In genomic region chr10:132167976-132168375, GRCh38 we compare ENCODE assay signal across 23 cellular contexts. TPM values are rescaled to one million over a fixed set of nuclear protein-coding genes. Genes with fewer than 3 reads are reported as not detected.
A peak's percentile ranks its signal among the peaks of the same experiment; 100 is the strongest.
DNase-seq lines count a peak whose midpoint lies in the region; ATAC-seq and TF ChIP-seq lines count a peak whose summit lies in the region.
"Had no signal": no experiment of that assay in that cellular context is flagged by ENCODE, and none has a peak within 500 bp of the region (broad histone marks: within the 10 kb centered on the region; RNA-seq: fewer than 3 reads in every experiment).

No MANE protein-coding gene starts in this region.

- no peak overlapping the region for H3K4me3 Mint-ChIP-seq in WTC11
- H3K4me3 Mint-ChIP-seq in Calu3 (ENCODE audit: low read depth, unreplicated experiment) = no peak overlapping the region
- H3K4me3 Mint-ChIP-seq in progenitor cell of endocrine pancreas (ENCODE audit: low read depth) = no peak overlapping the region
- H3K4me3 Mint-ChIP-seq: B cell; CD4-positive, CD25-positive, alpha-beta regulatory T cell; CD8-positive, alpha-beta T cell; GM23338; H9 had no signal

- peak overlapping the region; percentile 11 for H3K18ac ChIP-seq in neuronal stem cell (ENCODE audit: low read length)

- H3K4me3 ChIP-seq in neuronal stem cell (ENCODE audit: low read length in 2 of 2) = no peak overlapping the region
- no peak overlapping the region for H3K4me3 ChIP-seq in spleen
- H3K4me3 ChIP-seq: BLaER1, GM12878, GM23338 had no signal

- H2AK5ac ChIP-seq in neuronal stem cell (ENCODE audit: low read depth, low read length) = no peak overlapping the region

- H3K27ac ChIP-seq in neuronal stem cell (replicated peaks; ENCODE audit: low read length) (no peak overlapping the region), spleen (no peak overlapping the region)
- H3K27ac ChIP-seq: 22Rv1, BLaER1, C4-2B had no signal

- TF ChIP-seq CTCF in WTC11 (IDR thresholded peaks at IDR 0.05) (no peak), spleen (IDR thresholded peaks at IDR 0.05 in 8 of 11, conservative IDR thresholded peaks at IDR 0.05 in 3 of 11) (no peak), Calu3 (IDR thresholded peaks at IDR 0.05; ENCODE audit: unreplicated experiment) (no peak), progenitor cell of endocrine pancreas (IDR thresholded peaks at IDR 0.05; ENCODE audit: unreplicated experiment) (no peak)

- no peak overlapping the region for H2BK15ac ChIP-seq in neuronal stem cell (ENCODE audit: low read length)

- H3K27me3 ChIP-seq in neuronal stem cell (ENCODE audit: control insufficient read depth in 3 of 3, insufficient read depth in 3 of 3, low read depth in 1 of 3, low read length in 3 of 3) (peaks cover 0 to 24% (median 0%) of the 10 kb centered on the region in 3 experiments), spleen (replicated peaks in 1 of 7) (peaks cover 0 to 56% (median 0%) of the 10 kb centered on the region in 7 donors)
- H3K27me3 ChIP-seq: BLaER1 had no signal

- H3K27me3 Mint-ChIP-seq in WTC11 (ENCODE audit: low read depth) (peaks cover 4% of the 10 kb centered on the region; the same call in 1 of the 2 replicates), Calu3 (ENCODE audit: unreplicated experiment) (peaks cover 64% of the 10 kb centered on the region), progenitor cell of endocrine pancreas (peaks cover 49% of the 10 kb centered on the region)
- H3K27me3 Mint-ChIP-seq: CD4-positive, CD25-positive, alpha-beta regulatory T cell had no signal

- TF ChIP-seq POLR2A in spleen (IDR thresholded peaks at IDR 0.05) = no peak

- peaks cover 0 to 2% of the 10 kb centered on the region in 2 donors for H3K9me3 ChIP-seq in neuronal stem cell (replicated peaks in 1 of 2; ENCODE audit: control insufficient read depth in 2 of 2, insufficient read depth in 1 of 2, low read depth in 1 of 2, low read length in 2 of 2)
- no peaks in the 10 kb centered on the region for H3K9me3 ChIP-seq in spleen
- H3K9me3 ChIP-seq: BLaER1, Caco-2 had no signal

- no peak overlapping the region for H4K91ac ChIP-seq in neuronal stem cell (ENCODE audit: low read depth, low read length, poor library complexity)

- intact Hi-C loops in spleen (cut with DNase I; ENCODE audit: low total_unique reads) = no loop called here
- intact Hi-C loops in Calu3 (cut with micrococcal nuclease; ENCODE audit: unreplicated experiment) = no loop called here

- no peak overlapping the region for H3K14ac ChIP-seq in neuronal stem cell (ENCODE audit: low read length)

- H3K9ac ChIP-seq in neuronal stem cell (ENCODE audit: low read depth, low read length, poor library complexity) = no peak overlapping the region
- H3K9ac ChIP-seq: BLaER1 had no signal

- no peak overlapping the region for H2BK5ac ChIP-seq in neuronal stem cell (ENCODE audit: low read length)

- POLR2A ChIA-PET in WTC11 (lab: Charles Lee) = no interaction called here

- peaks cover 13% of the 10 kb centered on the region for H3K4me1 Mint-ChIP-seq in WTC11
- H3K4me1 Mint-ChIP-seq in Calu3 (ENCODE audit: low read depth, unreplicated experiment) = peaks cover 7% of the 10 kb centered on the region
- H3K4me1 Mint-ChIP-seq in progenitor cell of endocrine pancreas (ENCODE audit: low read depth) = no peaks in the 10 kb centered on the region
- H3K4me1 Mint-ChIP-seq: B cell had no signal

- H3K9me3 Mint-ChIP-seq in WTC11 (no peaks in the 10 kb centered on the region), Calu3 (ENCODE audit: low read depth, unreplicated experiment) (no peaks in the 10 kb centered on the region), progenitor cell of endocrine pancreas (ENCODE audit: low read depth) (no peaks in the 10 kb centered on the region)
- H3K9me3 Mint-ChIP-seq: CD8-positive, alpha-beta T cell had no signal

- H3K36me3 ChIP-seq in neuronal stem cell (replicated peaks in 1 of 2; ENCODE audit: control insufficient read depth in 2 of 2, insufficient read depth in 2 of 2, low read length in 2 of 2) (no peaks in the 10 kb centered on the region), spleen (peaks cover 0 to 13% (median 0%) of the 10 kb centered on the region in 6 donors)
- H3K36me3 ChIP-seq: BLaER1 had no signal

- no TSS peak for BruUV-seq in Calu3 (replicated peaks; lab: Mats Ljungman, UMichigan)

- H3K27ac Mint-ChIP-seq in WTC11 = no peak overlapping the region
- H3K27ac Mint-ChIP-seq in Calu3 (ENCODE audit: unreplicated experiment) = no peak overlapping the region
- H3K27ac Mint-ChIP-seq in progenitor cell of endocrine pancreas = no peak overlapping the region
- H3K27ac Mint-ChIP-seq: B cell; CD8-positive, alpha-beta T cell; GM23338; H9 had no signal

- no peak overlapping the region for H2AFZ ChIP-seq in neuronal stem cell (ENCODE audit: low read length)
- H2AFZ ChIP-seq: GM23338 had no signal

- no peak overlapping the region for H3K4ac ChIP-seq in neuronal stem cell (ENCODE audit: low read length)

- H3K36me3 Mint-ChIP-seq in WTC11 (no peaks in the 10 kb centered on the region), Calu3 (ENCODE audit: insufficient read depth, unreplicated experiment) (no peaks in the 10 kb centered on the region), progenitor cell of endocrine pancreas (ENCODE audit: insufficient read depth) (no peaks in the 10 kb centered on the region)
- H3K36me3 Mint-ChIP-seq: CD4-positive, CD25-positive, alpha-beta regulatory T cell; CD8-positive, alpha-beta T cell had no signal

- peaks cover 2% of the 10 kb centered on the region for H3K79me1 ChIP-seq in neuronal stem cell (ENCODE audit: low read depth, low read length)

- H4K8ac ChIP-seq in neuronal stem cell (ENCODE audit: low read depth, low read length) = no peak overlapping the region

- no peak overlapping the region for H3K4me2 ChIP-seq in neuronal stem cell (ENCODE audit: insufficient read depth, low read length, poor library complexity, severe bottlenecking)
- H3K4me2 ChIP-seq: GM23338 had no signal

- ATAC-seq in activated CD4-positive, CD25-positive, alpha-beta regulatory T cell treated with anti-CD3 and anti-CD28 coated beads, Interleukin-2, amount 50 U/mL, for 24 hours = no peak
- no peak for ATAC-seq in WTC11
- ATAC-seq in HG02981 (IDR thresholded peaks at IDR 0.05; ENCODE audit: unreplicated experiment) = no peak
- ATAC-seq: CD8-positive, alpha-beta T cell; GM12878; GM23338; HCT116 had no signal

- WGBS in neuronal stem cell (ENCODE audit: extremely low coverage in 2 of 2, insufficient read length in 2 of 2, insufficient replicate concordance in 1 of 2), 2 donors = no CpG with 5 or more reads among the region's 17 CpGs
- WGBS in spleen, 5 donors = 86 to 90% (median 89%) methylated on average over 17 of the region's 17 CpGs

- H2BK120ac ChIP-seq in neuronal stem cell (ENCODE audit: low read depth, low read length) = no peak overlapping the region

- no peak overlapping the region for H3K23ac ChIP-seq in neuronal stem cell (ENCODE audit: low read depth, low read length, poor library complexity)

- CTCF ChIA-PET in WTC11 (lab: Charles Lee) (no interaction called here), Calu3 (lab: Charles Lee) (no interaction called here)

- H3K4me1 ChIP-seq in neuronal stem cell (ENCODE audit: control insufficient read depth in 2 of 2, insufficient read depth in 1 of 2, low read depth in 1 of 2, low read length in 2 of 2) = peaks cover 0 to 9% of the 10 kb centered on the region in 2 donors
- peaks cover 0 to 12% (median 4%) of the 10 kb centered on the region in 6 donors for H3K4me1 ChIP-seq in spleen
- H3K4me1 ChIP-seq: Caco-2 had no signal

- no peak overlapping the region for H2BK12ac ChIP-seq in neuronal stem cell (ENCODE audit: low read length)

- DNase-seq in activated CD4-positive, CD25-positive, alpha-beta regulatory T cell treated with anti-CD3 and anti-CD28 coated beads, Interleukin-2, amount 50 U/mL, for 72 hours = peak; percentile 11
- peak; percentile 5 for DNase-seq in WTC11 (ENCODE audit: low spot score)
- DNase-seq in neuronal stem cell (ENCODE audit: low spot score) = no peak
- DNase-seq in spleen = peak; percentile 56
- no peak for DNase-seq in Calu3
- no peak for DNase-seq in progenitor cell of endocrine pancreas (ENCODE audit: low spot score, unreplicated experiment)
- DNase-seq: Caco-2; CD4-positive, CD25-positive, alpha-beta regulatory T cell; CD8-positive, alpha-beta T cell; DMS 273 treated with DMSO at 0.1 percent for 48 hours; DMS79; EL; GDM1; H9 had no signal

TF ChIP-seq in WTC11, 78 proteins besides CTCF, POLR2A, EP300 and RAD21 (continues in another document):
- TF ChIP-seq ZNF317 (CRISPR knock-in tag; IDR thresholded peaks at IDR 0.05; ENCODE audit: borderline replicate concordance, low read depth) (no peak), ESRRA (CRISPR knock-in tag; IDR thresholded peaks at IDR 0.05; ENCODE audit: borderline replicate concordance) (no peak), AFF4 (CRISPR knock-in tag; IDR thresholded peaks at IDR 0.05; ENCODE audit: borderline replicate concordance) (no peak)

RNA-seq across cellular contexts. Expression of gene DPYSL4, which starts 18.8 kb away (rescaled TPM):
- total RNA-seq in WTC11 (2021) (16.8 to 18.1 TPM (median 17.0 TPM) in 3 replicates), spleen (1 to 10 TPM in 4 of 7 donors, under 1 TPM in 2, not detected in 1; 0.85 to 6.0 (median 1.6) TPM), Calu3 (2022) (0.17 TPM in 1 of 2 replicates, not detected in the other), progenitor cell of endocrine pancreas (54.6 and 55.9 TPM in 2 replicates)
- 27.1 TPM for polyA plus RNA-seq in neuronal stem cell (2013, experiment 1 of 2)
- polyA plus RNA-seq in neuronal stem cell (2013, experiment 2 of 2) = 25.4 TPM
- polyA plus RNA-seq in spleen = 1 to 10 TPM in 1 of 3 donors, under 1 TPM in 2; 0.55 to 1.0 (median 0.96) TPM
- total RNA-seq: Caco-2 had no signal

Comparison
In these comparisons a context has a peak if more than half of its experiments do, and no peak if none do; other contexts are left out.
1. DNase-seq: peak in activated CD4-positive, CD25-positive, alpha-beta regulatory T cell treated with anti-CD3 and anti-CD28 coated beads, Interleukin-2, amount 50 U/mL, for 72 hours (single experiment), WTC11 (single experiment) and spleen (single experiment); none in neuronal stem cell (single experiment), Calu3 (single experiment) and progenitor cell of endocrine pancreas (single experiment).